In the genomic region with DNA sequence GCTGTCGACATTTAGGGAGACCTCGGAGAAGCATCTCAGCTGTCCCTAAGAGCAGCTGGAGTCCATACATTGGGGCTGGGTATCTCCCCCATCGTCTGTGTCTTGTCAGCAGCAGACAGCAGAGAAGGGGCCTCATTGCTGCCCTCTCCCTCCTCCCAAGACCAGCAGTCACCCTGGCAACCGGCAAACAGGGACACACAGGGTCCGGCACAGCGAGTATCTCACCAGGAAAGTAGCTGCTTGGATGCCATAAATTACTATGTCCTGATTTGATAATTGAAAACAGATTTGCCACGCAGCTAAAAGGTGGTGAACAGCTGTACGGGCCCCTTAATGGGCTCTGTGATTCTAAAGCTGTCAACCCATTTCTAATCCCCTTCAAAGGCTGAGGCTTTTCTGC, we compare ENCODE assay signal across 11 cellular contexts.
DNase-seq lines count a peak whose midpoint lies in the region; ATAC-seq and TF ChIP-seq lines count a peak whose summit lies in the region.
"Had no signal": no experiment of that assay in that cellular context is flagged by ENCODE, and none has a peak within 500 bp of the region (broad histone marks: within the 10 kb centered on the region; RNA-seq: fewer than 3 reads in every experiment).

No MANE protein-coding gene starts in this region.

- intact Hi-C loops in left ventricle myocardium superior (cut with micrococcal nuclease): no loop called here
- intact Hi-C loops in upper lobe of right lung (cut with DNase I): no loop called here

- H3K9me3 Mint-ChIP-seq in activated naive CD8-positive, alpha-beta T cell treated with anti-CD3 and anti-CD28 coated beads for 36 hours: no peaks in the 10 kb centered on the region
- H3K9me3 Mint-ChIP-seq in activated naive CD8-positive, alpha-beta T cell treated with anti-CD3 and anti-CD28 coated beads, Interleukin-2, amount 50 U/mL, for 24 hours: no peaks in the 10 kb centered on the region
- H3K9me3 Mint-ChIP-seq: WTC11 had no signal

- no peak for DNase-seq in activated naive CD8-positive, alpha-beta T cell treated with anti-CD3 and anti-CD28 coated beads for 36 hours
- DNase-seq in activated naive CD8-positive, alpha-beta T cell treated with anti-CD3 and anti-CD28 coated beads, Interleukin-2, amount 50 U/mL, for 24 hours: no peak
- no peak for DNase-seq in left ventricle myocardium superior
- DNase-seq in upper lobe of right lung: no peak
- no peak for DNase-seq in activated CD8-positive, alpha-beta memory T cell treated with anti-CD3 and anti-CD28 coated beads, Interleukin-2, amount 50 U/mL, for 4 hours
- DNase-seq: activated naive CD4-positive, alpha-beta T cell had no signal

- H3K36me3 Mint-ChIP-seq in activated naive CD8-positive, alpha-beta T cell treated with anti-CD3 and anti-CD28 coated beads for 36 hours: peaks cover 83% of the 10 kb centered on the region
- H3K36me3 Mint-ChIP-seq in activated naive CD8-positive, alpha-beta T cell treated with anti-CD3 and anti-CD28 coated beads, Interleukin-2, amount 50 U/mL, for 24 hours (ENCODE audit: low read depth): peaks cover 88% of the 10 kb centered on the region
- H3K36me3 Mint-ChIP-seq: WTC11 had no signal

- H3K4me3 ChIP-seq in upper lobe of right lung: no peak overlapping the region
- H3K4me3 ChIP-seq: BLaER1 treated with 17β-estradiol and CSF1 and Interleukin-3, amounts not matched to agents 10 nM and 100 nM had no signal

- H3K4me1 ChIP-seq in upper lobe of right lung: no peaks in the 10 kb centered on the region

- no peak for TF ChIP-seq CTCF in upper lobe of right lung (IDR thresholded peaks at IDR 0.05)

- no peaks in the 10 kb centered on the region for H3K9me3 ChIP-seq in upper lobe of right lung

- no peaks in the 10 kb centered on the region for H3K27me3 ChIP-seq in upper lobe of right lung
- H3K27me3 ChIP-seq: BLaER1 treated with 17β-estradiol and CSF1 and Interleukin-3, amounts not matched to agents 10 nM and 100 nM had no signal

- ATAC-seq in activated naive CD8-positive, alpha-beta T cell treated with anti-CD3 and anti-CD28 coated beads, Interleukin-2, amount 50 U/mL, for 24 hours: no peak
- ATAC-seq in SK-N-SH treated with all-trans-retinoic acid at 6 μM for 48 hours (peak; percentile 96), left ventricle myocardium superior (peak; percentile 44), upper lobe of right lung (no peak), GM18873 (IDR thresholded peaks at IDR 0.05; ENCODE audit: low FRiP score, unreplicated experiment) (no peak), HG02642 (IDR thresholded peaks at IDR 0.05; ENCODE audit: poor library complexity, unreplicated experiment) (no peak)
- ATAC-seq: WTC11 had no signal

- peaks cover 12% of the 10 kb centered on the region for H3K4me1 Mint-ChIP-seq in activated naive CD8-positive, alpha-beta T cell treated with anti-CD3 and anti-CD28 coated beads for 36 hours
- peaks cover 7% of the 10 kb centered on the region for H3K4me1 Mint-ChIP-seq in activated naive CD8-positive, alpha-beta T cell treated with anti-CD3 and anti-CD28 coated beads, Interleukin-2, amount 50 U/mL, for 24 hours

- peak overlapping the region; percentile 25 for H3K27ac ChIP-seq in upper lobe of right lung
- H3K27ac ChIP-seq: BLaER1 treated with 17β-estradiol and CSF1 and Interleukin-3, amounts not matched to agents 10 nM and 100 nM had no signal

- H3K36me3 ChIP-seq in upper lobe of right lung: peaks cover 67% of the 10 kb centered on the region

- peak overlapping the region; percentile 36 for H3K27ac Mint-ChIP-seq in activated naive CD8-positive, alpha-beta T cell treated with anti-CD3 and anti-CD28 coated beads for 36 hours
- H3K27ac Mint-ChIP-seq in activated naive CD8-positive, alpha-beta T cell treated with anti-CD3 and anti-CD28 coated beads, Interleukin-2, amount 50 U/mL, for 24 hours: no peak overlapping the region
- H3K27ac Mint-ChIP-seq: WTC11 had no signal

- no peaks in the 10 kb centered on the region for H3K27me3 Mint-ChIP-seq in activated naive CD8-positive, alpha-beta T cell treated with anti-CD3 and anti-CD28 coated beads for 36 hours
- no peaks in the 10 kb centered on the region for H3K27me3 Mint-ChIP-seq in activated naive CD8-positive, alpha-beta T cell treated with anti-CD3 and anti-CD28 coated beads, Interleukin-2, amount 50 U/mL, for 24 hours

- no peak overlapping the region for H3K4me3 Mint-ChIP-seq in activated naive CD8-positive, alpha-beta T cell treated with anti-CD3 and anti-CD28 coated beads for 36 hours
- H3K4me3 Mint-ChIP-seq in activated naive CD8-positive, alpha-beta T cell treated with anti-CD3 and anti-CD28 coated beads, Interleukin-2, amount 50 U/mL, for 24 hours: no peak overlapping the region
- H3K4me3 Mint-ChIP-seq: WTC11 had no signal

TF ChIP-seq in SK-N-SH treated with all-trans-retinoic acid at 6 μM for 48 hours, 23 proteins besides CTCF, POLR2A, EP300 and RAD21:
- TF ChIP-seq, protein P1, sequence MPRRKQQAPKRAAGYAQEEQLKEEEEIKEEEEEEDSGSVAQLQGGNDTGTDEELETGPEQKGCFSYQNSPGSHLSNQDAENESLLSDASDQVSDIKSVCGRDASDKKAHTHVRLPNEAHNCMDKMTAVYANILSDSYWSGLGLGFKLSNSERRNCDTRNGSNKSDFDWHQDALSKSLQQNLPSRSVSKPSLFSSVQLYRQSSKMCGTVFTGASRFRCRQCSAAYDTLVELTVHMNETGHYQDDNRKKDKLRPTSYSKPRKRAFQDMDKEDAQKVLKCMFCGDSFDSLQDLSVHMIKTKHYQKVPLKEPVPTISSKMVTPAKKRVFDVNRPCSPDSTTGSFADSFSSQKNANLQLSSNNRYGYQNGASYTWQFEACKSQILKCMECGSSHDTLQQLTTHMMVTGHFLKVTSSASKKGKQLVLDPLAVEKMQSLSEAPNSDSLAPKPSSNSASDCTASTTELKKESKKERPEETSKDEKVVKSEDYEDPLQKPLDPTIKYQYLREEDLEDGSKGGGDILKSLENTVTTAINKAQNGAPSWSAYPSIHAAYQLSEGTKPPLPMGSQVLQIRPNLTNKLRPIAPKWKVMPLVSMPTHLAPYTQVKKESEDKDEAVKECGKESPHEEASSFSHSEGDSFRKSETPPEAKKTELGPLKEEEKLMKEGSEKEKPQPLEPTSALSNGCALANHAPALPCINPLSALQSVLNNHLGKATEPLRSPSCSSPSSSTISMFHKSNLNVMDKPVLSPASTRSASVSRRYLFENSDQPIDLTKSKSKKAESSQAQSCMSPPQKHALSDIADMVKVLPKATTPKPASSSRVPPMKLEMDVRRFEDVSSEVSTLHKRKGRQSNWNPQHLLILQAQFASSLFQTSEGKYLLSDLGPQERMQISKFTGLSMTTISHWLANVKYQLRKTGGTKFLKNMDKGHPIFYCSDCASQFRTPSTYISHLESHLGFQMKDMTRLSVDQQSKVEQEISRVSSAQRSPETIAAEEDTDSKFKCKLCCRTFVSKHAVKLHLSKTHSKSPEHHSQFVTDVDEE (CRISPR knock-in tag; IDR thresholded peaks at IDR 0.05): peak; percentile 63
- TF ChIP-seq ESRRG (CRISPR knock-in tag; IDR thresholded peaks at IDR 0.05) (no peak), ZNF8 (CRISPR knock-in tag; IDR thresholded peaks at IDR 0.05) (0 out of 2 replicates have a peak, but pooled peaks have one; percentile 28), TCF4 (CRISPR knock-in tag; IDR thresholded peaks at IDR 0.05; ENCODE audit: borderline replicate concordance) (peak; percentile 94), ZFP3 (CRISPR knock-in tag; IDR thresholded peaks at IDR 0.05) (no peak)
TF ChIP-seq in SK-N-SH treated with all-trans-retinoic acid at 6 μM for 48 hours: peak in this region for 3.

Comparison
In these comparisons a context has a peak if more than half of its experiments do, and no peak if none do; other contexts are left out.
1. ATAC-seq: peak in SK-N-SH treated with all-trans-retinoic acid at 6 μM for 48 hours (single experiment) and left ventricle myocardium superior (single experiment); none in activated naive CD8-positive, alpha-beta T cell treated with anti-CD3 and anti-CD28 coated beads, Interleukin-2, amount 50 U/mL, for 24 hours (single experiment), upper lobe of right lung (single experiment), GM18873 (single experiment) and HG02642 (single experiment).